In the genomic region with DNA sequence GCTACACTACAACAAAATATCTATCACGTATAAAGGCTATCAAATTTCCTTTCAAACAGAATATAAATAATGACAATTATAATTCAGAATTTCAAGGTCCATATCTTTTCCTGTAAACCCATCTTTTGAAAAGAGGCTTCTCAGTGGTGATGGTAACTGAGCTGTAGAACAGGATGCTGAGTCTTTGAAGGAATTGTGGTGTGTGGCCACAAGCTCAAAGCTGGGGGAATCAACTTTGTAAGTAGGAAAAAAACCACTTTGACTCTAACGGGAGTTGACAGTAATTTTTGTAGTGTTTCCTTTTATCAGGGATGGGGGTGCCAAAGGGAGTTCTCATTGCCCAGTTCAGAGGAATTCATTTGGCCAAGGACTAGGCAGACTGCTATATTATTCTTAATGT, we compare ENCODE assay signal across 14 cellular contexts.
DNase-seq lines count a peak whose midpoint lies in the region; ATAC-seq and TF ChIP-seq lines count a peak whose summit lies in the region.
"Had no signal": no experiment of that assay in that cellular context is flagged by ENCODE, and none has a peak within 500 bp of the region (broad histone marks: within the 10 kb centered on the region; RNA-seq: fewer than 3 reads in every experiment).

No MANE protein-coding gene starts in this region.

- no peak for TF ChIP-seq CTCF in DND-41 (IDR thresholded peaks at IDR 0.05; ENCODE audit: borderline replicate concordance, extremely low read depth, low read length, poor library complexity, severe bottlenecking)

- H3K27me3 ChIP-seq in DND-41 (ENCODE audit: insufficient read depth, low read length, poor library complexity) = no peaks in the 10 kb centered on the region
- H3K27me3 ChIP-seq: BE2C had no signal

- H3K36me3 ChIP-seq in DND-41 (ENCODE audit: insufficient read depth, low read length) (peaks cover 72% of the 10 kb centered on the region), KOPT-K1 (ENCODE audit: insufficient read depth, low read length) (peaks cover 77% of the 10 kb centered on the region)
- H3K36me3 ChIP-seq: BE2C had no signal

- H4K20me1 ChIP-seq in DND-41 (ENCODE audit: insufficient read depth, low read length) = no peaks in the 10 kb centered on the region

- H3K9ac ChIP-seq in DND-41 (ENCODE audit: low read depth, low read length) = no peak overlapping the region

- H3K27me3 Mint-ChIP-seq in activated naive CD4-positive, alpha-beta T cell treated with anti-CD3 and anti-CD28 coated beads, Interleukin-2, amount 10 ng/mL, durations not matched to agents 7 days and 5 days = no peaks in the 10 kb centered on the region

- H3K27ac Mint-ChIP-seq in activated naive CD4-positive, alpha-beta T cell treated with anti-CD3 and anti-CD28 coated beads, Interleukin-2, amount 10 ng/mL, durations not matched to agents 7 days and 5 days = peak overlapping the region; percentile 2

- H3K9me3 Mint-ChIP-seq in activated naive CD4-positive, alpha-beta T cell treated with anti-CD3 and anti-CD28 coated beads, Interleukin-2, amount 10 ng/mL, durations not matched to agents 7 days and 5 days = no peaks in the 10 kb centered on the region
- H3K9me3 Mint-ChIP-seq: CD14-positive monocyte had no signal

- no peak overlapping the region for H3K4me3 ChIP-seq in DND-41 (ENCODE audit: low read depth in 1 of 2, low read length in 2 of 2)
- H3K4me3 ChIP-seq: A549 had no signal

- peak; percentile 96 for ATAC-seq in DND-41 (ENCODE audit: insufficient read depth, low read depth)
- ATAC-seq in GM21529 (IDR thresholded peaks at IDR 0.05; ENCODE audit: unreplicated experiment) = no peak
- ATAC-seq: A549, HepG2 had no signal

- H3K36me3 Mint-ChIP-seq in activated naive CD4-positive, alpha-beta T cell treated with anti-CD3 and anti-CD28 coated beads, Interleukin-2, amount 10 ng/mL, durations not matched to agents 7 days and 5 days = peaks cover 21% of the 10 kb centered on the region

- no peak for DNase-seq in activated naive CD4-positive, alpha-beta T cell treated with anti-CD3 and anti-CD28 coated beads, Interleukin-2, amount 10 ng/mL, durations not matched to agents 7 days and 5 days
- no peak for DNase-seq in activated naive CD4-positive, alpha-beta T cell treated with anti-CD3 and anti-CD28 coated beads, Interleukin-2, amount 50 U/mL, for 16 hours
- peak; percentile 53 for DNase-seq in DND-41
- DNase-seq in retina = peak; percentile 27
- DNase-seq in SIG-M5 treated with dmso at 0.1 percent for 504 hours (lab: John Stamatoyannopoulos, UW; ENCODE audit: unreplicated experiment) = no peak
- DNase-seq in NCI-H128 (lab: John Stamatoyannopoulos, UW; ENCODE audit: unreplicated experiment) = no peak
- DNase-seq: BE2C, DMS79, EL had no signal

- CTCF ChIA-PET in activated naive CD4-positive, alpha-beta T cell treated with anti-CD3 and anti-CD28 coated beads, Interleukin-2, amount 10 ng/mL, durations not matched to agents 7 days and 5 days (lab: Charles Lee) = interaction anchor here (0.8 to 1.4 kb wide), 3 partner anchors 9 to 624 kb away, joined by 3 to 5 read pairs (median 3); a partner anchor contains a TSS

- H3K4me1 Mint-ChIP-seq in activated naive CD4-positive, alpha-beta T cell treated with anti-CD3 and anti-CD28 coated beads, Interleukin-2, amount 10 ng/mL, durations not matched to agents 7 days and 5 days = peaks cover 14% of the 10 kb centered on the region

- peaks cover 20% of the 10 kb centered on the region for H3K4me1 ChIP-seq in DND-41 (ENCODE audit: insufficient read depth, low read length)
- H3K4me1 ChIP-seq: A549, BE2C had no signal

- H3K9me3 ChIP-seq in DND-41 (ENCODE audit: insufficient read depth, low read length, severe bottlenecking) (no peaks in the 10 kb centered on the region), KOPT-K1 (ENCODE audit: insufficient read depth, low read length, poor library complexity, severe bottlenecking) (no peaks in the 10 kb centered on the region)
- H3K9me3 ChIP-seq: A549, BE2C had no signal

- no peak overlapping the region for H2AFZ ChIP-seq in DND-41 (ENCODE audit: low read depth, low read length)

- H3K79me2 ChIP-seq in DND-41 (ENCODE audit: insufficient read depth, low read length) = peaks cover 5% of the 10 kb centered on the region

- H3K4me2 ChIP-seq in DND-41 (ENCODE audit: insufficient read depth, low read length) = no peak overlapping the region
- H3K4me2 ChIP-seq: A549 had no signal

- no peak overlapping the region for H3K4me3 Mint-ChIP-seq in activated naive CD4-positive, alpha-beta T cell treated with anti-CD3 and anti-CD28 coated beads, Interleukin-2, amount 10 ng/mL, durations not matched to agents 7 days and 5 days
- H3K4me3 Mint-ChIP-seq: CD14-positive monocyte had no signal

- peak overlapping the region; percentile 58 for H3K27ac ChIP-seq in DND-41 (ENCODE audit: low read length)
- peak overlapping the region; percentile 24 for H3K27ac ChIP-seq in KOPT-K1 (ENCODE audit: low read depth, low read length, poor library complexity, severe bottlenecking)
- H3K27ac ChIP-seq: A549 had no signal

Comparison
In these comparisons a context has a peak if more than half of its experiments do, and no peak if none do; other contexts are left out.
1. DNase-seq: peak in DND-41 (single experiment) and retina (single experiment); none in activated naive CD4-positive, alpha-beta T cell treated with anti-CD3 and anti-CD28 coated beads, Interleukin-2, amount 10 ng/mL, durations not matched to agents 7 days and 5 days (single experiment), activated naive CD4-positive, alpha-beta T cell treated with anti-CD3 and anti-CD28 coated beads, Interleukin-2, amount 50 U/mL, for 16 hours (single experiment), SIG-M5 treated with dmso at 0.1 percent for 504 hours (single experiment) and NCI-H128 (single experiment).